In the genomic region with DNA sequence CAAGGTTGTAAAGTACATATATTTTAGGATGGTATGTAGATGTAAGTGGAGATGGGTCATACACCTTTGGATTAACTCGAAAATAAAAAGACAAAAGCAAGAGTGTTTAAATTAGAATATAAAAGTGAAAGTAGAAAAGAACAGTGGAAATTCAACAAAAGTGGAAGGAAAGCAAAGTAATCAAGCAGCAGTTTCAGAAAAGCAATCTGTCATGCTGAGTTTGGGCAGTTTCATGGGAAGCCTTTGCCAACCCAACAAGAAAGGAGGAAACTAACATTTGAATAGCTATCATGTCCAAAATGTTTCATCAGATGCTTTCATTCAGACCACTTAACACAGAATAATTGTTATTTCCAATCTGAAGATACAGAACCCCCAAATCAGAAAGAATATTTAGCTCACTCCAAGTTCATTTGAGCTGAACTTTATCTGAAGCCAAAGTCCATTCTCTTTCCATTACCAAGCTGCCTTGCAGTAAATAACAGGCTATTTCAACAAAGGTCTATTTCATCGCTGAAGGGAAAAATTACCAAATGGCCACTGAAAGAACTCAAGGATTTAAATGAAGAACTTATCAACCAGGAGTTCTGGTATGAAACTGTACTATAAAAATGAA, we compare ENCODE assay signal across 15 cellular contexts. TPM values are rescaled to one million over a fixed set of nuclear protein-coding genes. Genes with fewer than 3 reads are reported as not detected.
A peak's percentile ranks its signal among the peaks of the same experiment; 100 is the strongest.
DNase-seq lines count a peak whose midpoint lies in the region; ATAC-seq and TF ChIP-seq lines count a peak whose summit lies in the region.
"Had no signal": no experiment of that assay in that cellular context is flagged by ENCODE, and none has a peak within 500 bp of the region (broad histone marks: within the 10 kb centered on the region; RNA-seq: fewer than 3 reads in every experiment).

No MANE protein-coding gene starts in this region.

- intact Hi-C loops in activated naive CD4-positive, alpha-beta T cell treated with anti-CD3 and anti-CD28 coated beads for 36 hours (cut with micrococcal nuclease) = no loop called here
- intact Hi-C loops in PC-3 (cut with micrococcal nuclease) (no loop called here), Caco-2 (cut with micrococcal nuclease; ENCODE audit: unreplicated experiment) (loop anchor here (5.0 kb wide), 1 partner anchor 888 kb away; no protein-coding TSS in a partner anchor)

- H3K27ac Mint-ChIP-seq in activated naive CD4-positive, alpha-beta T cell treated with anti-CD3 and anti-CD28 coated beads for 36 hours = peak overlapping the region; percentile 98
- H3K27ac Mint-ChIP-seq in Caco-2 (ENCODE audit: unreplicated experiment) = no peak overlapping the region

- no peak for TF ChIP-seq POLR2A in tibial nerve (IDR thresholded peaks at IDR 0.05)

- BruUV-seq in PC-3 (replicated peaks; lab: Mats Ljungman, UMichigan) = no TSS peak
- no TSS peak for BruUV-seq in Caco-2 (replicated peaks; lab: Mats Ljungman, UMichigan)

- H3K4me1 ChIP-seq in PC-3 (ENCODE audit: insufficient read depth, low read length) = peaks cover 19% of the 10 kb centered on the region
- peaks cover 11% of the 10 kb centered on the region for H3K4me1 ChIP-seq in hepatocyte (ENCODE audit: insufficient read depth)
- peaks cover 0 to 56% (median 10%) of the 10 kb centered on the region in 4 donors for H3K4me1 ChIP-seq in tibial nerve
- peaks cover 15% of the 10 kb centered on the region; the same call in 1 of the 2 replicates for H3K4me1 ChIP-seq in Caco-2

- no peak overlapping the region for H3K9ac ChIP-seq in PC-3 (ENCODE audit: low read length)

- H3K9me3 ChIP-seq in PC-3 (ENCODE audit: low read length) = no peaks in the 10 kb centered on the region
- H3K9me3 ChIP-seq in hepatocyte (ENCODE audit: low read depth) = no peaks in the 10 kb centered on the region
- H3K9me3 ChIP-seq in tibial nerve = no peaks in the 10 kb centered on the region
- H3K9me3 ChIP-seq in Caco-2 = no peaks in the 10 kb centered on the region

- WGBS in hepatocyte (ENCODE audit: low lambda C conversion rate, missing lambda C conversion rate) = 82% methylated on average over 2 of the region's 2 CpGs
- 45 to 46% methylated on average over 2 of the region's 2 CpGs for WGBS in tibial nerve, 2 donors

- H3K27me3 ChIP-seq in PC-3 (ENCODE audit: low read length) (no peaks in the 10 kb centered on the region), hepatocyte (no peaks in the 10 kb centered on the region), tibial nerve (no peaks in the 10 kb centered on the region), Caco-2 (replicated peaks; ENCODE audit: control insufficient read depth, insufficient read depth, low read length) (no peaks in the 10 kb centered on the region)
- H3K27me3 ChIP-seq: brain microvascular endothelial cell had no signal

- peaks cover 13% of the 10 kb centered on the region for H3K36me3 Mint-ChIP-seq in activated naive CD4-positive, alpha-beta T cell treated with anti-CD3 and anti-CD28 coated beads for 36 hours (ENCODE audit: low read depth)
- H3K36me3 Mint-ChIP-seq in Caco-2 (ENCODE audit: insufficient read depth, unreplicated experiment) = peaks cover 22% of the 10 kb centered on the region

- H3K4me3 ChIP-seq in PC-3 (ENCODE audit: low read length) = no peak overlapping the region
- no peak overlapping the region for H3K4me3 ChIP-seq in hepatocyte
- no peak overlapping the region for H3K4me3 ChIP-seq in tibial nerve
- H3K4me3 ChIP-seq in Caco-2 (ENCODE audit: low read depth, low read length) = no peak overlapping the region

- H3K79me2 ChIP-seq in PC-3 (ENCODE audit: low read length) = peaks cover 22% of the 10 kb centered on the region
- H3K79me2 ChIP-seq in hepatocyte = peaks cover 15% of the 10 kb centered on the region

- H3K9me2 ChIP-seq in PC-3 (replicated peaks; ENCODE audit: low read length) = no peaks in the 10 kb centered on the region
- H3K9me2 ChIP-seq in hepatocyte (replicated peaks; ENCODE audit: insufficient read depth) = no peaks in the 10 kb centered on the region

- POLR2A ChIA-PET in PC-3 (lab: Charles Lee; ENCODE audit: unreplicated experiment) (no interaction called here), Caco-2 (lab: Charles Lee) (no interaction called here)

- ATAC-seq in PC-3 (no peak), GM18861 (IDR thresholded peaks at IDR 0.05; ENCODE audit: unreplicated experiment) (no peak)
- ATAC-seq: left colon had no signal

- H3K36me3 ChIP-seq in PC-3 (ENCODE audit: low read depth, low read length) (peaks cover 6% of the 10 kb centered on the region; the same call in 1 of the 2 replicates), hepatocyte (replicated peaks; ENCODE audit: insufficient read depth, low read depth) (no peaks in the 10 kb centered on the region), tibial nerve (peaks cover 0 to 19% (median 0%) of the 10 kb centered on the region in 3 donors), Caco-2 (ENCODE audit: control insufficient read depth, insufficient read depth, low read length) (no peaks in the 10 kb centered on the region)

- CTCF ChIA-PET in activated naive CD4-positive, alpha-beta T cell treated with anti-CD3 and anti-CD28 coated beads for 36 hours (lab: Charles Lee) = no interaction called here
- CTCF ChIA-PET in PC-3 (lab: Charles Lee) (no interaction called here), Caco-2 (lab: Charles Lee) (no interaction called here)

- H3K27me3 Mint-ChIP-seq in activated naive CD4-positive, alpha-beta T cell treated with anti-CD3 and anti-CD28 coated beads for 36 hours (ENCODE audit: low read depth) = no peaks in the 10 kb centered on the region
- no peaks in the 10 kb centered on the region for H3K27me3 Mint-ChIP-seq in Caco-2 (ENCODE audit: insufficient read depth, unreplicated experiment)

- H3F3A ChIP-seq in PC-3 (ENCODE audit: low read length, unreplicated experiment) = no peaks in the 10 kb centered on the region

- TF ChIP-seq CTCF in PC-3 (conservative IDR thresholded peaks at IDR 0.05; ENCODE audit: low read depth, low read length) (no peak), hepatocyte (IDR thresholded peaks at IDR 0.05; ENCODE audit: poor library complexity) (no peak), tibial nerve (IDR thresholded peaks at IDR 0.05) (no peak), Caco-2 (IDR thresholded peaks at IDR 0.05; ENCODE audit: insufficient read depth in 1 of 2, low read depth in 1 of 2, low read length in 1 of 2, severe bottlenecking in 1 of 2, unreplicated experiment in 1 of 2) (no peak)

- H3K9me3 Mint-ChIP-seq in activated naive CD4-positive, alpha-beta T cell treated with anti-CD3 and anti-CD28 coated beads for 36 hours = no peaks in the 10 kb centered on the region
- H3K9me3 Mint-ChIP-seq in Caco-2 (ENCODE audit: unreplicated experiment) = no peaks in the 10 kb centered on the region

- TF ChIP-seq EP300 in tibial nerve (IDR thresholded peaks at IDR 0.05) = peak; percentile 16 to 60

- no peak for DNase-seq in activated naive CD4-positive, alpha-beta T cell treated with anti-CD3 and anti-CD28 coated beads for 36 hours
- no peak for DNase-seq in activated naive CD4-positive, alpha-beta T cell treated with Interleukin-2 at 50 U/mL for 16 hours
- DNase-seq in PC-3 (no peak), hepatocyte (ENCODE audit: low spot score) (peak; percentile 13), tibial nerve (ENCODE audit: low spot score in 2 of 2) (no peak), dermis blood vessel endothelial cell (no peak), Caco-2 (no peak)
- DNase-seq: brain microvascular endothelial cell; glutamatergic neuron; left colon; NCI-H2107; NK-92 treated with Interleukin-12 subunit alpha and Interleukin-12 subunit beta, amount 100 ng/mL, for 24 hours; SW 1271 had no signal

- H4K20me1 ChIP-seq in PC-3 (ENCODE audit: low read length) (no peaks in the 10 kb centered on the region), hepatocyte (ENCODE audit: insufficient read depth, poor library complexity, severe bottlenecking) (no peaks in the 10 kb centered on the region)

- H3K4me2 ChIP-seq in PC-3 (ENCODE audit: low read length) (no peak overlapping the region), hepatocyte (peak overlapping the region; percentile 28)

- H2AFZ ChIP-seq in PC-3 (ENCODE audit: low read length) (peak overlapping the region; percentile 45; the same call in 1 of the 2 replicates), hepatocyte (no peak overlapping the region)

- H3K4me3 Mint-ChIP-seq in activated naive CD4-positive, alpha-beta T cell treated with anti-CD3 and anti-CD28 coated beads for 36 hours = peak overlapping the region; percentile 89
- no peak overlapping the region for H3K4me3 Mint-ChIP-seq in Caco-2 (ENCODE audit: unreplicated experiment)

- peaks cover 44% of the 10 kb centered on the region for H3K4me1 Mint-ChIP-seq in activated naive CD4-positive, alpha-beta T cell treated with anti-CD3 and anti-CD28 coated beads for 36 hours (ENCODE audit: low read depth)
- peaks cover 12% of the 10 kb centered on the region for H3K4me1 Mint-ChIP-seq in Caco-2 (ENCODE audit: low read depth, unreplicated experiment)

- H3K27ac ChIP-seq in PC-3 (ENCODE audit: low read length) = no peak overlapping the region
- H3K27ac ChIP-seq in hepatocyte = peak overlapping the region; percentile 94
- peak overlapping the region; percentile 30 to 98 (median 92) for H3K27ac ChIP-seq in tibial nerve
- H3K27ac ChIP-seq: brain microvascular endothelial cell had no signal

RNA-seq across cellular contexts. Expression of gene EXOSC9, which starts 1.8 kb away (rescaled TPM):
- total RNA-seq in activated naive CD4-positive, alpha-beta T cell treated with anti-CD3 and anti-CD28 coated beads for 36 hours = 10 to 100 TPM; 57.7 to 58.7 TPM
- total RNA-seq in PC-3 (2014; rRNA removed) (19.0 and 23.4 TPM in 2 replicates), hepatocyte (20.1 and 23.1 TPM in 2 replicates), tibial nerve (10 to 100 TPM; 20.1 to 32.7 (median 26.6) TPM), dermis blood vessel endothelial cell (37.5 and 41.5 TPM in 2 replicates), Caco-2 (2022) (32.5 and 32.6 TPM in 2 replicates)
- 14.4 and 15.4 TPM in 2 replicates for polyA plus RNA-seq in hepatocyte

RNA-seq across cellular contexts. Expression of gene CCNA2, which starts 24.4 kb away (rescaled TPM):
- total RNA-seq in activated naive CD4-positive, alpha-beta T cell treated with anti-CD3 and anti-CD28 coated beads for 36 hours = 100 to 1,000 TPM; 133 to 138 TPM
- total RNA-seq in PC-3 (2014; rRNA removed) (59.1 and 78.0 TPM in 2 replicates), hepatocyte (15.3 and 21.6 TPM in 2 replicates), tibial nerve (1 to 10 TPM; 1.2 to 5.2 (median 3.4) TPM), dermis blood vessel endothelial cell (24.7 and 115 TPM in 2 replicates), Caco-2 (2022) (88.3 and 97.9 TPM in 2 replicates)
- polyA plus RNA-seq in hepatocyte = 7.4 and 15.1 TPM in 2 replicates

RNA-seq across cellular contexts. Expression of gene SMIM43, which starts 34.4 kb away (rescaled TPM):
- total RNA-seq in activated naive CD4-positive, alpha-beta T cell treated with anti-CD3 and anti-CD28 coated beads for 36 hours = not detected
- total RNA-seq in PC-3 (2014; rRNA removed) = not detected in 2 replicates
- 0.08 TPM in 1 of 2 replicates, not detected in the other for total RNA-seq in hepatocyte
- 0.95 TPM in 1 of 2 replicates, not detected in the other for polyA plus RNA-seq in hepatocyte
- total RNA-seq in tibial nerve = 1 to 10 TPM; 2.2 to 5.7 (median 4.6) TPM
- 0.47 and 0.85 TPM in 2 replicates for total RNA-seq in dermis blood vessel endothelial cell
- total RNA-seq in Caco-2 (2022) = not detected in 2 replicates
- total RNA-seq: activated CD8-positive, alpha-beta memory T cell treated with anti-CD3 and anti-CD28 coated beads for 36 hours had no signal
